18 cellular contexts compared by ENCODE assay signal in genomic region chr4:4583606-4584005, GRCh38. TPM values are rescaled to one million over a fixed set of nuclear protein-coding genes. Genes with fewer than 3 reads are reported as not detected.
DNase-seq lines count a peak whose midpoint lies in the region; ATAC-seq, FAIRE-seq and TF ChIP-seq lines count a peak whose summit lies in the region.
"Had no signal": no experiment of that assay in that cellular context is flagged by ENCODE, and none has a peak within 500 bp of the region (broad histone marks: within the 10 kb centered on the region; RNA-seq: fewer than 3 reads in every experiment).

No MANE protein-coding gene starts in this region.

- H3K9me3 Mint-ChIP-seq in mesothelial cell of epicardium = peaks cover 13% of the 10 kb centered on the region
- H3K9me3 Mint-ChIP-seq: CD4-positive, alpha-beta T cell had no signal

- peaks cover 27% of the 10 kb centered on the region for H3K36me3 Mint-ChIP-seq in mesothelial cell of epicardium

- H3K36me3 ChIP-seq in RWPE2 (ENCODE audit: low read depth) (no peaks in the 10 kb centered on the region), bronchial epithelial cell (ENCODE audit: control insufficient read depth, insufficient read depth, low read length) (no peaks in the 10 kb centered on the region), BE2C (no peaks in the 10 kb centered on the region; the same call in 1 of the 2 replicates)

- no peak for DNase-seq in RWPE2 (ENCODE audit: low spot score)
- peak; percentile 79 for DNase-seq in bronchial epithelial cell (ENCODE audit: low read depth)
- no peak for DNase-seq in mesothelial cell of epicardium (ENCODE audit: low spot score in 2 of 2, unreplicated experiment in 2 of 2)
- no peak for DNase-seq in BE2C
- DNase-seq: ACHN; Caco-2; CD4-positive, alpha-beta T cell; HCEC 1CT had no signal

- peak overlapping the region; percentile 63 for H3K27ac Mint-ChIP-seq in mesothelial cell of epicardium
- H3K27ac Mint-ChIP-seq: CD4-positive, alpha-beta T cell; GM23338 had no signal

- H3K27me3 Mint-ChIP-seq in mesothelial cell of epicardium (ENCODE audit: low read depth) = no peaks in the 10 kb centered on the region
- H3K27me3 Mint-ChIP-seq: CD4-positive, alpha-beta T cell had no signal

- peak; percentile 45; the same call in 2 of the 3 replicates for ATAC-seq in RWPE2 (ENCODE audit: low read depth)
- ATAC-seq in HG03354 (IDR thresholded peaks at IDR 0.05; ENCODE audit: poor library complexity, severe bottlenecking, unreplicated experiment) = no peak
- no peak for ATAC-seq in GM18870 (IDR thresholded peaks at IDR 0.05; ENCODE audit: unreplicated experiment)
- ATAC-seq: GM23338, HepG2 had no signal

- peak overlapping the region; percentile 75 for H3K27ac ChIP-seq in RWPE2 (ENCODE audit: poor library complexity, severe bottlenecking)
- H3K27ac ChIP-seq: C4-2B had no signal

- no peaks in the 10 kb centered on the region for H3K4me1 Mint-ChIP-seq in mesothelial cell of epicardium

- no peaks in the 10 kb centered on the region for H3K27me3 ChIP-seq in RWPE2 (ENCODE audit: insufficient read depth, poor library complexity, severe bottlenecking)
- no peaks in the 10 kb centered on the region for H3K27me3 ChIP-seq in bronchial epithelial cell (ENCODE audit: control insufficient read depth, insufficient read depth, low read length)
- no peaks in the 10 kb centered on the region for H3K27me3 ChIP-seq in BE2C

- H3K9me3 ChIP-seq in RWPE2 (ENCODE audit: severe bottlenecking) (no peaks in the 10 kb centered on the region), BE2C (no peaks in the 10 kb centered on the region)
- H3K9me3 ChIP-seq: Caco-2 had no signal

- H3K4me3 Mint-ChIP-seq in mesothelial cell of epicardium = no peak overlapping the region
- H3K4me3 Mint-ChIP-seq: CD4-positive, alpha-beta T cell; GM23338 had no signal

- H3K4me3 ChIP-seq in RWPE2 (ENCODE audit: severe bottlenecking) (no peak overlapping the region), bronchial epithelial cell (ENCODE audit: low read depth, low read length) (no peak overlapping the region), BE2C (ENCODE audit: low read depth, low read length) (no peak overlapping the region)
- H3K4me3 ChIP-seq: GM23338 had no signal

- FAIRE-seq in bronchial epithelial cell (lab: Jason Lieb, UNC) = no peak
- FAIRE-seq: A204.1, D721Med, G401.6, GM12891, H54, HepG2 had no signal

- no peak for TF ChIP-seq CTCF in RWPE2 (IDR thresholded peaks at IDR 0.05; ENCODE audit: poor library complexity, severe bottlenecking)
- no peak for TF ChIP-seq CTCF in bronchial epithelial cell (IDR thresholded peaks at IDR 0.05; ENCODE audit: insufficient read depth, low read length, severe bottlenecking)
- no peak for TF ChIP-seq CTCF in mesothelial cell of epicardium (IDR thresholded peaks at IDR 0.05; ENCODE audit: unreplicated experiment)
- no peak for TF ChIP-seq CTCF in BE2C (IDR thresholded peaks at IDR 0.05; ENCODE audit: low read depth, low read length)

- H3K4me1 ChIP-seq in RWPE2 (ENCODE audit: insufficient read depth, poor library complexity, severe bottlenecking) (peaks cover 27% of the 10 kb centered on the region), BE2C (0 out of 2 replicates have a peak, but pooled peaks cover 3% of the 10 kb centered on the region)
- H3K4me1 ChIP-seq: Caco-2 had no signal

RNA-seq across cellular contexts. Expression of gene STX18, which starts 41.8 kb away (rescaled TPM):
- total RNA-seq in bronchial epithelial cell (17.4 and 21.6 TPM in 2 replicates), mesothelial cell of epicardium (41.7 to 44.5 TPM (median 42.6 TPM) in 3 replicates)
- polyA plus RNA-seq in BE2C (2012; ENCODE audit: insufficient read depth, insufficient read length, low read depth) = 26.6 TPM
